Comparison of ENCODE assay signal across 12 cellular contexts in the genomic region with DNA sequence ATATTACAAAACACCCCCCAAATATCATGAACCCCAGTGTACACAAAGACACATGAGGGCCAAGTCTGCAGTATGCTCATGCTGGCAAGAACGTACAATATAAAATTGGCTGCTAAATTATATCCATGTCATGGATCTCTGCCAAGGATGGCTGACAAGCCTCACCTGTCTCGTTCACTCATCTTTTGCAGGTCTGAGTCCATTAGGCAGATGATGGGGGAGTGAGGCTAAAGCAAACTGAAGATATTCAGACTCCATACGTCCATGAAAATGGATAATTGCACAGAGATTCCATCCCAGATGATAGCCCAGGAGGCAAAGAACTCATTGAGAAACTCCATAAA.
"Had no signal": no experiment of that assay in that cellular context is flagged by ENCODE, and none has a peak within 500 bp of the region (broad histone marks: within the 10 kb centered on the region; RNA-seq: fewer than 3 reads in every experiment).

No MANE protein-coding gene starts in this region.

- H3K27ac Mint-ChIP-seq: activated CD4-positive, alpha-beta memory T cell treated with anti-CD3 and anti-CD28 coated beads for 36 hours; activated naive CD8-positive, alpha-beta T cell treated with anti-CD3 and anti-CD28 coated beads, Interleukin-2, amount 50 U/mL, for 24 hours; immature natural killer cell; nephron progenitor cell had no signal

- H3K9me3 ChIP-seq: ascending aorta, stomach, thoracic aorta had no signal

- H3K4me3 Mint-ChIP-seq: activated CD4-positive, alpha-beta memory T cell treated with anti-CD3 and anti-CD28 coated beads for 36 hours; activated naive CD8-positive, alpha-beta T cell treated with anti-CD3 and anti-CD28 coated beads, Interleukin-2, amount 50 U/mL, for 24 hours; immature natural killer cell; nephron progenitor cell had no signal

- DNase-seq: activated CD4-positive, alpha-beta memory T cell treated with anti-CD3 and anti-CD28 coated beads for 36 hours; activated naive CD4-positive, alpha-beta T cell; activated naive CD8-positive, alpha-beta T cell treated with anti-CD3 and anti-CD28 coated beads, Interleukin-2, amount 50 U/mL, for 24 hours; glutamatergic neuron; immature natural killer cell; left cardiac atrium; nephron progenitor cell; stimulated activated CD4-positive, alpha-beta T cell treated with anti-CD3 and anti-CD28 coated beads, Interleukin-4, amount 100 ng/mL, for 4 hours; stomach had no signal

- H3K27me3 ChIP-seq: ascending aorta, stomach had no signal

- H3K36me3 ChIP-seq: ascending aorta, stomach, thoracic aorta had no signal

- H3K4me3 ChIP-seq: ascending aorta, stomach, thoracic aorta had no signal

- H3K4me1 ChIP-seq: ascending aorta had no signal

- H3K27me3 Mint-ChIP-seq: activated CD4-positive, alpha-beta memory T cell treated with anti-CD3 and anti-CD28 coated beads for 36 hours had no signal

- H3K36me3 Mint-ChIP-seq: activated CD4-positive, alpha-beta memory T cell treated with anti-CD3 and anti-CD28 coated beads for 36 hours; immature natural killer cell had no signal

- ATAC-seq: activated naive CD8-positive, alpha-beta T cell treated with anti-CD3 and anti-CD28 coated beads, Interleukin-2, amount 50 U/mL, for 24 hours; esophagus mucosa; left cardiac atrium had no signal

- H3K9me3 Mint-ChIP-seq: activated CD4-positive, alpha-beta memory T cell treated with anti-CD3 and anti-CD28 coated beads for 36 hours; activated naive CD8-positive, alpha-beta T cell treated with anti-CD3 and anti-CD28 coated beads, Interleukin-2, amount 50 U/mL, for 24 hours had no signal

- H3K4me1 Mint-ChIP-seq: activated naive CD8-positive, alpha-beta T cell treated with anti-CD3 and anti-CD28 coated beads, Interleukin-2, amount 50 U/mL, for 24 hours; immature natural killer cell had no signal
